ENCODE assay signal across 13 cellular contexts in genomic region chr7:80218723-80219122, GRCh38.
DNase-seq lines count a peak whose midpoint lies in the region; ATAC-seq and TF ChIP-seq lines count a peak whose summit lies in the region.
"Had no signal": no experiment of that assay in that cellular context is flagged by ENCODE, and none has a peak within 500 bp of the region (broad histone marks: within the 10 kb centered on the region; RNA-seq: fewer than 3 reads in every experiment).

No MANE protein-coding gene starts in this region.

- 15% methylated on average over 3 of the region's 3 CpGs for WGBS in right lobe of liver (ENCODE audit: insufficient coverage, low coverage, low lambda C conversion rate, missing lambda C conversion rate)

- H3K4me1 ChIP-seq in right lobe of liver, result peaks cover 0 to 7% (median under 1%) of the 10 kb centered on the region in 4 donors

- H3K27ac ChIP-seq in right lobe of liver, result no peak overlapping the region
- H3K27ac ChIP-seq: SK-N-MC had no signal

- TF ChIP-seq CTCF in choroid plexus epithelial cell (conservative IDR thresholded peaks at IDR 0.05; ENCODE audit: low read depth, low read length) (no peak), right lobe of liver (IDR thresholded peaks at IDR 0.05) (no peak), endothelial cell (IDR thresholded peaks at IDR 0.05; ENCODE audit: unreplicated experiment) (no peak)

- H3K36me3 Mint-ChIP-seq in endothelial cell (ENCODE audit: low read depth, unreplicated experiment), result peaks cover 8% of the 10 kb centered on the region

- H3K36me3 ChIP-seq in right lobe of liver, result no peaks in the 10 kb centered on the region

- H3K27me3 ChIP-seq in right lobe of liver, result no peaks in the 10 kb centered on the region

- intact Hi-C loops in right lobe of liver (cut with DNase I), result no loop called here

- peaks cover 2% of the 10 kb centered on the region for H3K27me3 Mint-ChIP-seq in endothelial cell (ENCODE audit: unreplicated experiment)

- H3K4me3 ChIP-seq in choroid plexus epithelial cell (ENCODE audit: low read depth, low read length) (no peak overlapping the region), right lobe of liver (no peak overlapping the region)
- H3K4me3 ChIP-seq: SK-N-MC had no signal

- no peak overlapping the region for H3K27ac Mint-ChIP-seq in endothelial cell (ENCODE audit: unreplicated experiment)

- TF ChIP-seq POLR2A in right lobe of liver (IDR thresholded peaks at IDR 0.05), result no peak

- H3K9me3 ChIP-seq in right lobe of liver, result no peaks in the 10 kb centered on the region

- DNase-seq in DMS53 (lab: John Stamatoyannopoulos, UW) (peak; percentile 66), LoVo (ENCODE audit: low spot score) (peak; percentile 46), choroid plexus epithelial cell (ENCODE audit: low read depth) (peak; percentile 79), right lobe of liver (no peak), endothelial cell (ENCODE audit: low spot score) (no peak), amygdala (lab: John Stamatoyannopoulos, UW) (no peak), NCI-H1048 (lab: John Stamatoyannopoulos, UW) (no peak)
- DNase-seq: activated CD8-positive, alpha-beta memory T cell treated with anti-CD3 and anti-CD28 coated beads, Interleukin-2, amount 50 U/mL, for 4 hours; DMS79 treated with DMSO at 0.1 percent for 48 hours; GOT3; NCI-H1930 had no signal

- no peak overlapping the region for H3K4me3 Mint-ChIP-seq in endothelial cell (ENCODE audit: unreplicated experiment)

- ATAC-seq in right lobe of liver (peak; percentile 13 to 75 (median 26)), HG03439 (IDR thresholded peaks at IDR 0.05; ENCODE audit: unreplicated experiment) (no peak)

- H3K4me1 Mint-ChIP-seq in endothelial cell (ENCODE audit: unreplicated experiment), result no peaks in the 10 kb centered on the region

- no peaks in the 10 kb centered on the region for H3K9me3 Mint-ChIP-seq in endothelial cell (ENCODE audit: unreplicated experiment)

Comparison
In these comparisons a context has a peak if more than half of its experiments do, and no peak if none do; other contexts are left out.
1. DNase-seq: peak in DMS53 (single experiment), LoVo (single experiment) and choroid plexus epithelial cell (single experiment); none in right lobe of liver (0 of 3), endothelial cell (single experiment), amygdala (0 of 56) and NCI-H1048 (single experiment).